In the genomic region with DNA sequence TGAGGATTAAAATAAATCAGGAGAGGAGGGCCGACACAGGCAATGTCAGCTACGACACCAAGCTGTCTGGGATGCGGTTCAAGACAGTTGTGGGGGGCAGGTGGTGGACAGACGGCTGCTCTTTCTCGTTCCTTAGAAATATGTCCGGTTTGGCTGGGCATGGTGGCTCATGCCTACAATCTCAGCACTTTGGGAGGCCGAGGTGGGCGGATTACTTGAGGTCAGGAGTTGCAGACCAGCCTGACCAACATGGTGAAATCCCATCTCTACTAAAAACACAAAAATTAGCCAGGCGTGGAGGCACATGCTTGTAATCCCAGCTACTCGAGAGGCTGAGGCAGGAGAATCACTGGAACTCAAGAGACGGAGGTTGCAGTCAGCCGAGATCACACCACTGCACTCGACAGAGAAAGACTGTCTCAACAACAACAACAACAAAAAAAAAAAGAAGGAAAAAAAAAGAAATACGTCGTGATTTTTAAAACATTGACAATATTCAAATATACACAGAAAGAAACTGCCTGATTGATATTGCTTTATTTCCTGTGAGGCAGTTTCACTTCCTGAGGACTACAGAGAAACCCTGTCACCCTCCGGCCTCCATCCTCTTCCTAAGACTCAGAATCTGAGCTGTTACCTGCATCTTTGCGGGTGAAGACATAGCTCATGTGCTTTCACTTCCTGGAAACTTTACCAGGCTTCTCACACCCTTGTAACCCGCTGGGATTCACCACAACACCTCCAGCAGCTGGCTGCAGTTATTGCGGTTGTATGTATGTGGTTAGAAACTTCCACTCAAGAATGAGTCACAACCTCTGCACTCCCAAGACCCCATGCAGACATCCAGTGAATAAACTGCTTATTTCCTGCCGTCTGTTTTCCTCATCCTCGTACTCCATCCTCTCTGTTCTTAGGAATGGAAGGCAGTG, we compare ENCODE assay signal across 8 cellular contexts.
DNase-seq lines count a peak whose midpoint lies in the region; ATAC-seq and TF ChIP-seq lines count a peak whose summit lies in the region.

No MANE protein-coding gene starts in this region.

- TF ChIP-seq CTCF in osteocyte (IDR thresholded peaks at IDR 0.05), result no peak

- DNase-seq in CD1c-positive myeloid dendritic cell (ENCODE audit: extremely low spot score) (peak; percentile 75), brain pericyte (ENCODE audit: low read depth, low spot score) (peak; percentile 51), osteocyte (ENCODE audit: extremely low spot score, unreplicated experiment) (no peak), NCI-H82 treated with DMSO at 0.1 percent for 48 hours (lab: John Stamatoyannopoulos, UW; ENCODE audit: unreplicated experiment) (no peak), NCI-H146 (lab: John Stamatoyannopoulos, UW) (no peak)
- peak; percentile 77 for DNase-seq in T-helper 2 cell treated with Interferon-gamma antibody and Interleukin-4, amounts not matched to agents 5 μg/mL and 100 μg/mL, for 36 hours (ENCODE audit: low spot score)

- H3K4me3 Mint-ChIP-seq in T-helper 2 cell treated with Interferon-gamma antibody and Interleukin-4, amounts not matched to agents 5 μg/mL and 100 μg/mL, for 36 hours, result peak overlapping the region; percentile 69
- peak overlapping the region; percentile 43 for H3K4me3 Mint-ChIP-seq in osteocyte (ENCODE audit: unreplicated experiment)

- H3K36me3 Mint-ChIP-seq in T-helper 2 cell treated with Interferon-gamma antibody and Interleukin-4, amounts not matched to agents 5 μg/mL and 100 μg/mL, for 36 hours (ENCODE audit: low read depth), result peaks cover 13% of the 10 kb centered on the region
- H3K36me3 Mint-ChIP-seq in osteocyte (ENCODE audit: unreplicated experiment), result peaks cover 11% of the 10 kb centered on the region

- H3K4me1 Mint-ChIP-seq in T-helper 2 cell treated with Interferon-gamma antibody and Interleukin-4, amounts not matched to agents 5 μg/mL and 100 μg/mL, for 36 hours (ENCODE audit: low read depth), result peaks cover 34% of the 10 kb centered on the region
- peaks cover 37% of the 10 kb centered on the region for H3K4me1 Mint-ChIP-seq in osteocyte (ENCODE audit: unreplicated experiment)

- peaks cover 2% of the 10 kb centered on the region for H3K27me3 Mint-ChIP-seq in T-helper 2 cell treated with Interferon-gamma antibody and Interleukin-4, amounts not matched to agents 5 μg/mL and 100 μg/mL, for 36 hours (ENCODE audit: low read depth)
- H3K27me3 Mint-ChIP-seq in osteocyte (ENCODE audit: unreplicated experiment), result no peaks in the 10 kb centered on the region

- no peaks in the 10 kb centered on the region for H3K9me3 Mint-ChIP-seq in T-helper 2 cell treated with Interferon-gamma antibody and Interleukin-4, amounts not matched to agents 5 μg/mL and 100 μg/mL, for 36 hours
- H3K9me3 Mint-ChIP-seq in osteocyte (ENCODE audit: unreplicated experiment), result no peaks in the 10 kb centered on the region

- peak overlapping the region; percentile 79 for H3K27ac Mint-ChIP-seq in T-helper 2 cell treated with Interferon-gamma antibody and Interleukin-4, amounts not matched to agents 5 μg/mL and 100 μg/mL, for 36 hours
- peak overlapping the region; percentile 75 for H3K27ac Mint-ChIP-seq in osteocyte (ENCODE audit: unreplicated experiment)

- ATAC-seq in GM19455 (IDR thresholded peaks at IDR 0.05; ENCODE audit: unreplicated experiment) (peak; percentile 77), HG03521 (IDR thresholded peaks at IDR 0.05; ENCODE audit: unreplicated experiment) (peak; percentile 92)

Comparison
In these comparisons a context has a peak if more than half of its experiments do, and no peak if none do; other contexts are left out.
1. DNase-seq: peak in CD1c-positive myeloid dendritic cell (single experiment), T-helper 2 cell treated with Interferon-gamma antibody and Interleukin-4, amounts not matched to agents 5 μg/mL and 100 μg/mL, for 36 hours (single experiment) and brain pericyte (single experiment); none in osteocyte (single experiment), NCI-H82 treated with DMSO at 0.1 percent for 48 hours (single experiment) and NCI-H146 (single experiment).